10 cellular contexts compared by ENCODE assay signal in genomic region chr6:142013286-142013685, GRCh38.
DNase-seq lines count a peak whose midpoint lies in the region; ATAC-seq, FAIRE-seq and TF ChIP-seq lines count a peak whose summit lies in the region.
"Had no signal": no experiment of that assay in that cellular context is flagged by ENCODE, and none has a peak within 500 bp of the region (broad histone marks: within the 10 kb centered on the region; RNA-seq: fewer than 3 reads in every experiment).

No MANE protein-coding gene starts in this region.

- no peaks in the 10 kb centered on the region for H3K36me3 ChIP-seq in endothelial cell of umbilical vein (ENCODE audit: control insufficient read depth in 2 of 2, extremely low read depth in 1 of 2, insufficient read depth in 2 of 2, low read length in 2 of 2)

- H3K9ac ChIP-seq in endothelial cell of umbilical vein (replicated peaks; ENCODE audit: extremely low read depth, insufficient read depth, low read length) = no peak overlapping the region

- TF ChIP-seq CTCF in AG10803 (conservative IDR thresholded peaks at IDR 0.05; ENCODE audit: low read length) (no peak), endothelial cell of umbilical vein (IDR thresholded peaks at IDR 0.05; ENCODE audit: extremely low read depth in 1 of 2, insufficient read depth in 1 of 2, low read depth in 1 of 2, low read length in 2 of 2) (no peak)

- no peaks in the 10 kb centered on the region for H3K9me3 Mint-ChIP-seq in activated naive CD4-positive, alpha-beta T cell treated with anti-CD3 and anti-CD28 coated beads for 36 hours

- H3K36me3 Mint-ChIP-seq in activated naive CD4-positive, alpha-beta T cell treated with anti-CD3 and anti-CD28 coated beads for 36 hours (ENCODE audit: low read depth) = no peaks in the 10 kb centered on the region

- intact Hi-C loops in endothelial cell of umbilical vein (cut with micrococcal nuclease) = no loop called here
- intact Hi-C loops in activated naive CD4-positive, alpha-beta T cell treated with anti-CD3 and anti-CD28 coated beads for 36 hours (cut with micrococcal nuclease) = loop anchor here (1.0 to 10.0 kb wide), 3 partner anchors 24 to 528 kb away; no protein-coding TSS in a partner anchor

- H3K4me3 ChIP-seq in AG10803 (ENCODE audit: low read length) (no peak overlapping the region), endothelial cell of umbilical vein (replicated peaks in 1 of 3; ENCODE audit: insufficient read depth in 1 of 3, low read depth in 1 of 3, low read length in 3 of 3) (no peak overlapping the region)

- CTCF ChIA-PET in endothelial cell of umbilical vein (lab: Charles Lee) = interaction anchor here (1.0 to 1.6 kb wide), 2 partner anchors 22 to 24 kb away, joined by 3 to 7 read pairs; no protein-coding TSS in a partner anchor
- CTCF ChIA-PET in activated naive CD4-positive, alpha-beta T cell treated with anti-CD3 and anti-CD28 coated beads for 36 hours (lab: Charles Lee) = no interaction called here

- no peak for FAIRE-seq in endothelial cell of umbilical vein (lab: Jason Lieb, UNC)

- H3K27ac Mint-ChIP-seq in activated naive CD4-positive, alpha-beta T cell treated with anti-CD3 and anti-CD28 coated beads for 36 hours = no peak overlapping the region

- peak overlapping the region; percentile 76 for H3K4me2 ChIP-seq in endothelial cell of umbilical vein (ENCODE audit: insufficient read depth, low read length)

- no peaks in the 10 kb centered on the region for H3K9me1 ChIP-seq in endothelial cell of umbilical vein (replicated peaks; ENCODE audit: control insufficient read depth, extremely low read depth, insufficient read depth, low read length)

- peak; percentile 83 for ATAC-seq in GM21360 (IDR thresholded peaks at IDR 0.05; ENCODE audit: unreplicated experiment)
- peak; percentile 90 for ATAC-seq in HG03457 (IDR thresholded peaks at IDR 0.05; ENCODE audit: unreplicated experiment)

- H2AFZ ChIP-seq in endothelial cell of umbilical vein (ENCODE audit: low read depth, low read length) = no peak overlapping the region

- DNase-seq in AG10803 (ENCODE audit: low read depth) (peak; percentile 90), endothelial cell of umbilical vein (ENCODE audit: low read depth, low spot score) (peak; percentile 82), NCI-H1930 (lab: John Stamatoyannopoulos, UW) (no peak), NCI-H2029 (lab: John Stamatoyannopoulos, UW) (no peak)
- no peak for DNase-seq in stimulated activated naive CD4-positive, alpha-beta T cell (lab: John Stamatoyannopoulos, UW)
- no peak for DNase-seq in activated naive CD4-positive, alpha-beta T cell treated with anti-CD3 and anti-CD28 coated beads for 36 hours
- DNase-seq: GF-D8, NCI-H524 treated with DMSO at 0.1 percent for 48 hours had no signal

- peaks cover 14% of the 10 kb centered on the region for H3K4me1 Mint-ChIP-seq in activated naive CD4-positive, alpha-beta T cell treated with anti-CD3 and anti-CD28 coated beads for 36 hours (ENCODE audit: low read depth)

- no peaks in the 10 kb centered on the region for H4K20me1 ChIP-seq in endothelial cell of umbilical vein (replicated peaks; ENCODE audit: control insufficient read depth, extremely low read depth, insufficient read depth, low read length)

- BruUV-seq in endothelial cell of umbilical vein (replicated peaks; lab: Mats Ljungman, UMichigan) = no TSS peak

- no peak overlapping the region for H3K4me3 Mint-ChIP-seq in activated naive CD4-positive, alpha-beta T cell treated with anti-CD3 and anti-CD28 coated beads for 36 hours

- dilution Hi-C loops in endothelial cell of umbilical vein (cut with MboI; ENCODE audit: extremely low pct_ligation_motif_present, low sequenced_read_pairs) = no loop called here

- H3K4me1 ChIP-seq in endothelial cell of umbilical vein (ENCODE audit: control insufficient read depth, extremely low read depth, insufficient read depth, low read length) = peaks cover 43% of the 10 kb centered on the region

- H3K9me3 ChIP-seq in endothelial cell of umbilical vein (replicated peaks; ENCODE audit: control insufficient read depth, insufficient read depth, low read length) = no peaks in the 10 kb centered on the region

- no peaks in the 10 kb centered on the region for H3K27me3 ChIP-seq in endothelial cell of umbilical vein (ENCODE audit: control insufficient read depth in 2 of 2, insufficient read depth in 2 of 2, low read length in 2 of 2)

- TF ChIP-seq POLR2A in endothelial cell of umbilical vein (IDR thresholded peaks at IDR 0.05; ENCODE audit: low read depth, low read length) = no peak

- H3K79me2 ChIP-seq in endothelial cell of umbilical vein (ENCODE audit: control insufficient read depth, insufficient read depth, low read length) = no peaks in the 10 kb centered on the region

- H3K27ac ChIP-seq in endothelial cell of umbilical vein (ENCODE audit: insufficient read depth, low read depth, low read length) = peak overlapping the region; percentile 43

- H3K27me3 Mint-ChIP-seq in activated naive CD4-positive, alpha-beta T cell treated with anti-CD3 and anti-CD28 coated beads for 36 hours (ENCODE audit: low read depth) = peaks cover 27% of the 10 kb centered on the region

- POLR2A ChIA-PET in endothelial cell of umbilical vein (lab: Charles Lee) = no interaction called here

TF ChIP-seq in endothelial cell of umbilical vein, 7 proteins besides CTCF, POLR2A, EP300 and RAD21:
- TF ChIP-seq JUN (IDR thresholded peaks at IDR 0.05; ENCODE audit: borderline replicate concordance, insufficient read depth, insufficient read length, low read depth) (peak; percentile 95), FOS (IDR thresholded peaks at IDR 0.05; ENCODE audit: borderline replicate concordance, insufficient read depth, low read length) (peak; percentile 94), MAX (IDR thresholded peaks at IDR 0.05; ENCODE audit: insufficient read depth, insufficient read length) (no peak), POLR2AphosphoS5 (IDR thresholded peaks at IDR 0.05; ENCODE audit: insufficient read depth, low read depth, low read length) (peak; percentile 28)

Comparison
In these comparisons a context has a peak if more than half of its experiments do, and no peak if none do; other contexts are left out.
1. DNase-seq: peak in AG10803 (single experiment) and endothelial cell of umbilical vein (single experiment); none in stimulated activated naive CD4-positive, alpha-beta T cell (0 of 6), NCI-H1930 (0 of 2), NCI-H2029 (single experiment) and activated naive CD4-positive, alpha-beta T cell treated with anti-CD3 and anti-CD28 coated beads for 36 hours (single experiment).